8 cellular contexts compared by ENCODE assay signal in genomic region chr17:82228278-82228841, GRCh38. TPM values are rescaled to one million over a fixed set of nuclear protein-coding genes. Genes with fewer than 3 reads are reported as not detected.
A peak's percentile ranks its signal among the peaks of the same experiment; 100 is the strongest.
DNase-seq lines count a peak whose midpoint lies in the region; ATAC-seq lines count a peak whose summit lies in the region.

No MANE protein-coding gene starts in this region.

- peak overlapping the region; percentile 89 for H3K27ac ChIP-seq in urinary bladder (ENCODE audit: low read depth)

- DNase-seq in T-helper 9 cell = peak; percentile 47
- no peak for DNase-seq in kidney tubule cell (ENCODE audit: low spot score)

- H3K9me3 Mint-ChIP-seq in dendritic cell treated with granulocyte-macrophage colony-stimulating factor and Interleukin-4, amounts not matched to agents 40 ng/mL and 50 ng/mL, for 4 days = no peaks in the 10 kb centered on the region

- peaks cover 25% of the 10 kb centered on the region for H3K36me3 Mint-ChIP-seq in dendritic cell treated with granulocyte-macrophage colony-stimulating factor and Interleukin-4, amounts not matched to agents 40 ng/mL and 50 ng/mL, for 4 days (ENCODE audit: low read depth)

- peak overlapping the region; percentile 91 for H3K27ac Mint-ChIP-seq in dendritic cell treated with granulocyte-macrophage colony-stimulating factor and Interleukin-4, amounts not matched to agents 40 ng/mL and 50 ng/mL, for 4 days

- no peaks in the 10 kb centered on the region for H3K27me3 ChIP-seq in mononuclear cell (ENCODE audit: insufficient read depth, low read length)

- H3K9me3 ChIP-seq in mononuclear cell (ENCODE audit: low read depth, low read length) = no peaks in the 10 kb centered on the region

- intact Hi-C loops in dendritic cell treated with granulocyte-macrophage colony-stimulating factor and Interleukin-4, amounts not matched to agents 40 ng/mL and 50 ng/mL, for 4 days (cut with micrococcal nuclease) = loop anchor here (2.0 kb wide), 1 partner anchor 22 kb away; no protein-coding TSS in a partner anchor

- peak overlapping the region; percentile 79 for H3K4me3 Mint-ChIP-seq in dendritic cell treated with granulocyte-macrophage colony-stimulating factor and Interleukin-4, amounts not matched to agents 40 ng/mL and 50 ng/mL, for 4 days

- H3K4me1 ChIP-seq in mononuclear cell (ENCODE audit: insufficient read depth, low read length) (peaks cover 64% of the 10 kb centered on the region), urinary bladder (ENCODE audit: insufficient read depth) (no peaks in the 10 kb centered on the region)

- H3K36me3 ChIP-seq in urinary bladder (ENCODE audit: insufficient read depth) = no peaks in the 10 kb centered on the region

- no peaks in the 10 kb centered on the region for H3K27me3 Mint-ChIP-seq in dendritic cell treated with granulocyte-macrophage colony-stimulating factor and Interleukin-4, amounts not matched to agents 40 ng/mL and 50 ng/mL, for 4 days

- 22% methylated on average over 63 of the region's 63 CpGs for WGBS in urinary bladder

- H3K4me3 ChIP-seq in GM08714 (ENCODE audit: low read length) (peak overlapping the region; percentile 74; the same call in 1 of the 2 replicates), mononuclear cell (ENCODE audit: low read length) (peak overlapping the region; percentile 68), urinary bladder (ENCODE audit: low read depth, low read length) (peak overlapping the region; percentile 64)

- peaks cover 51% of the 10 kb centered on the region for H3K4me1 Mint-ChIP-seq in dendritic cell treated with granulocyte-macrophage colony-stimulating factor and Interleukin-4, amounts not matched to agents 40 ng/mL and 50 ng/mL, for 4 days (ENCODE audit: low read depth)

- ATAC-seq in HG02678 (IDR thresholded peaks at IDR 0.05; ENCODE audit: unreplicated experiment) = peak; percentile 35
- ATAC-seq in GM21390 (IDR thresholded peaks at IDR 0.05; ENCODE audit: unreplicated experiment) = no peak

RNA-seq across cellular contexts. Expression of gene SLC16A3, which starts 0.5 kb away (rescaled TPM):
- total RNA-seq in mononuclear cell (105 TPM), urinary bladder (29.9 TPM)
- 65.5 TPM for polyA plus RNA-seq in urinary bladder

RNA-seq across cellular contexts. Expression of gene CCDC57, which starts 15.7 kb away (rescaled TPM):
- total RNA-seq in mononuclear cell (36.6 TPM), urinary bladder (25.9 TPM)
- polyA plus RNA-seq in urinary bladder = 23.7 TPM

RNA-seq across cellular contexts. Expression of gene CSNK1D, which starts 45.1 kb away (rescaled TPM):
- total RNA-seq in mononuclear cell = 89.3 TPM
- total RNA-seq in urinary bladder = 41.7 TPM
- polyA plus RNA-seq in urinary bladder = 122 TPM
